28 cellular contexts compared by ENCODE assay signal in genomic region chr12:132182206-132182710, GRCh38. TPM values are rescaled to one million over a fixed set of nuclear protein-coding genes. Genes with fewer than 3 reads are reported as not detected.
DNase-seq lines count a peak whose midpoint lies in the region; ATAC-seq, FAIRE-seq and TF ChIP-seq lines count a peak whose summit lies in the region.
"Had no signal": no experiment of that assay in that cellular context is flagged by ENCODE, and none has a peak within 500 bp of the region (broad histone marks: within the 10 kb centered on the region; RNA-seq: fewer than 3 reads in every experiment).

No MANE protein-coding gene starts in this region.

- H3K4me2 ChIP-seq in BLaER1 (peak overlapping the region; percentile 98; the same call in 1 of the 2 replicates), neuronal stem cell (ENCODE audit: insufficient read depth, low read length, poor library complexity, severe bottlenecking) (no peak overlapping the region)
- H3K4me2 ChIP-seq: A549 had no signal

- no peak overlapping the region for H2BK15ac ChIP-seq in neuronal stem cell (ENCODE audit: low read length)

- H3K27ac Mint-ChIP-seq in activated CD8-positive, alpha-beta memory T cell treated with anti-CD3 and anti-CD28 coated beads, Interleukin-2, amount 10 ng/mL, durations not matched to agents 7 days and 5 days = peak overlapping the region; percentile 24
- H3K27ac Mint-ChIP-seq in activated CD4-positive, alpha-beta memory T cell treated with anti-CD3 and anti-CD28 coated beads, Interleukin-2, amount 10 ng/mL, durations not matched to agents 7 days and 5 days = no peak overlapping the region
- H3K27ac Mint-ChIP-seq: B cell, CD14-positive monocyte had no signal

- H3K9me3 ChIP-seq in BLaER1 = no peaks in the 10 kb centered on the region
- H3K9me3 ChIP-seq in kidney (ENCODE audit: control insufficient read depth in 1 of 2, low read length in 2 of 2) = peaks cover 0 to 4% of the 10 kb centered on the region in 2 donors
- H3K9me3 ChIP-seq in neuronal stem cell (replicated peaks in 1 of 2; ENCODE audit: control insufficient read depth in 2 of 2, insufficient read depth in 1 of 2, low read depth in 1 of 2, low read length in 2 of 2) = peaks cover 0 to 11% of the 10 kb centered on the region in 2 donors
- H3K9me3 ChIP-seq: A549 had no signal

- H4K8ac ChIP-seq in neuronal stem cell (ENCODE audit: low read depth, low read length) = no peak overlapping the region

- no peak for ATAC-seq in activated CD8-positive, alpha-beta memory T cell treated with anti-CD3 and anti-CD28 coated beads, Interleukin-2, amount 10 ng/mL, durations not matched to agents 7 days and 5 days
- ATAC-seq in HG02981 (IDR thresholded peaks at IDR 0.05; ENCODE audit: unreplicated experiment) = no peak
- ATAC-seq in GM21529 (IDR thresholded peaks at IDR 0.05; ENCODE audit: unreplicated experiment) = no peak
- ATAC-seq: A549, GM12878 had no signal

- POLR2A ChIA-PET in activated CD4-positive, alpha-beta memory T cell treated with anti-CD3 and anti-CD28 coated beads, Interleukin-2, amount 10 ng/mL, durations not matched to agents 7 days and 5 days (lab: Charles Lee) = interaction anchor here (1.2 kb wide), 1 partner anchor 34 kb away, joined by 4 read pairs; no protein-coding TSS in a partner anchor

- H3K36me3 ChIP-seq in BLaER1 = no peaks in the 10 kb centered on the region
- H3K36me3 ChIP-seq in kidney (ENCODE audit: control insufficient read depth in 1 of 2, insufficient read depth in 2 of 2, low read length in 2 of 2) = no peaks in the 10 kb centered on the region
- H3K36me3 ChIP-seq in neuronal stem cell (replicated peaks in 1 of 2; ENCODE audit: control insufficient read depth in 2 of 2, insufficient read depth in 2 of 2, low read length in 2 of 2) = no peaks in the 10 kb centered on the region

- no peak overlapping the region for H2BK5ac ChIP-seq in neuronal stem cell (ENCODE audit: low read length)

- H3K4me1 ChIP-seq in BLaER1 = peaks cover 97% of the 10 kb centered on the region
- H3K4me1 ChIP-seq in kidney (ENCODE audit: control insufficient read depth in 1 of 2, insufficient read depth in 1 of 2, low read depth in 1 of 2, low read length in 2 of 2) = peaks cover 0 to 2% of the 10 kb centered on the region in 2 donors
- peaks cover 4 to 11% of the 10 kb centered on the region in 2 donors for H3K4me1 ChIP-seq in neuronal stem cell (ENCODE audit: control insufficient read depth in 2 of 2, insufficient read depth in 1 of 2, low read depth in 1 of 2, low read length in 2 of 2)

- H3K9ac ChIP-seq in BLaER1 = no peak overlapping the region
- no peak overlapping the region for H3K9ac ChIP-seq in kidney (ENCODE audit: low read length in 2 of 2)
- no peak overlapping the region for H3K9ac ChIP-seq in neuronal stem cell (ENCODE audit: low read depth, low read length, poor library complexity)

- no peak overlapping the region for H2BK120ac ChIP-seq in neuronal stem cell (ENCODE audit: low read depth, low read length)

- CTCF ChIA-PET in activated CD8-positive, alpha-beta memory T cell treated with anti-CD3 and anti-CD28 coated beads, Interleukin-2, amount 10 ng/mL, durations not matched to agents 7 days and 5 days (lab: Charles Lee) = interaction anchor here (1.1 to 1.4 kb wide), 2 partner anchors 37 to 232 kb away, joined by 3 to 4 read pairs; no protein-coding TSS in a partner anchor
- CTCF ChIA-PET in activated CD4-positive, alpha-beta memory T cell treated with anti-CD3 and anti-CD28 coated beads, Interleukin-2, amount 10 ng/mL, durations not matched to agents 7 days and 5 days (lab: Charles Lee) = interaction anchor here (1.0 kb wide), 1 partner anchor 37 kb away, joined by 3 read pairs; no protein-coding TSS in a partner anchor

- H4K20me1 ChIP-seq in BLaER1 = no peaks in the 10 kb centered on the region

- peaks cover 1% of the 10 kb centered on the region for H3K36me3 Mint-ChIP-seq in activated CD8-positive, alpha-beta memory T cell treated with anti-CD3 and anti-CD28 coated beads, Interleukin-2, amount 10 ng/mL, durations not matched to agents 7 days and 5 days
- peaks cover 5% of the 10 kb centered on the region for H3K36me3 Mint-ChIP-seq in activated CD4-positive, alpha-beta memory T cell treated with anti-CD3 and anti-CD28 coated beads, Interleukin-2, amount 10 ng/mL, durations not matched to agents 7 days and 5 days (ENCODE audit: low read depth)

- H3K4ac ChIP-seq in neuronal stem cell (ENCODE audit: low read length) = no peak overlapping the region

- peaks cover 31% of the 10 kb centered on the region for H3K4me1 Mint-ChIP-seq in activated CD8-positive, alpha-beta memory T cell treated with anti-CD3 and anti-CD28 coated beads, Interleukin-2, amount 10 ng/mL, durations not matched to agents 7 days and 5 days
- H3K4me1 Mint-ChIP-seq in activated CD4-positive, alpha-beta memory T cell treated with anti-CD3 and anti-CD28 coated beads, Interleukin-2, amount 10 ng/mL, durations not matched to agents 7 days and 5 days = peaks cover 31% of the 10 kb centered on the region

- DNase-seq in activated CD8-positive, alpha-beta memory T cell treated with anti-CD3 and anti-CD28 coated beads, Interleukin-2, amount 10 ng/mL, durations not matched to agents 7 days and 5 days = no peak
- no peak for DNase-seq in activated CD8-positive, alpha-beta memory T cell treated with anti-CD3 and anti-CD28 coated beads for 24 hours
- DNase-seq in kidney (peak; percentile 45), neuronal stem cell (ENCODE audit: low spot score) (no peak)
- DNase-seq in activated CD4-positive, alpha-beta memory T cell treated with anti-CD3 and anti-CD28 coated beads, Interleukin-2, amount 10 ng/mL, durations not matched to agents 7 days and 5 days = no peak
- DNase-seq: AML-193; C1 segment of cervical spinal cord; CD4-positive, alpha-beta memory T cell; CD4-positive, CD25-positive, alpha-beta regulatory T cell; CD8-positive, alpha-beta memory T cell; COR-L47; DMS 273 treated with DMSO at 0.1 percent for 48 hours; DMS153; DMS53; DMS79; DND-41; EL; GDM1 had no signal

- TF ChIP-seq CTCF in kidney (IDR thresholded peaks at IDR 0.05; ENCODE audit: borderline replicate concordance, extremely low read depth, insufficient read depth) = no peak

- H3K27ac ChIP-seq in BLaER1 (no peak overlapping the region), kidney (ENCODE audit: low read depth in 2 of 2, low read length in 2 of 2) (no peak overlapping the region), neuronal stem cell (replicated peaks; ENCODE audit: low read length) (no peak overlapping the region)
- H3K27ac ChIP-seq: 22Rv1, A549 had no signal

- no peak overlapping the region for H2AK5ac ChIP-seq in neuronal stem cell (ENCODE audit: low read depth, low read length)

- no peak overlapping the region for H3K18ac ChIP-seq in neuronal stem cell (ENCODE audit: low read length)

- H3K27me3 ChIP-seq in BLaER1 (no peaks in the 10 kb centered on the region), neuronal stem cell (ENCODE audit: control insufficient read depth in 3 of 3, insufficient read depth in 3 of 3, low read depth in 1 of 3, low read length in 3 of 3) (peaks cover 0 to 44% (median 7%) of the 10 kb centered on the region in 3 experiments)

- peak overlapping the region; percentile 3 for H3K14ac ChIP-seq in neuronal stem cell (ENCODE audit: low read length)

- intact Hi-C loops in kidney (cut with DNase I) = no loop called here

- H3K79me1 ChIP-seq in neuronal stem cell (ENCODE audit: low read depth, low read length) = peaks cover 2% of the 10 kb centered on the region

- H3K4me3 ChIP-seq in BLaER1 (no peak overlapping the region), kidney (ENCODE audit: low read length in 2 of 2) (no peak overlapping the region), neuronal stem cell (ENCODE audit: low read length in 2 of 2) (no peak overlapping the region)
- H3K4me3 ChIP-seq: A549, GM12878 had no signal

- H3K23ac ChIP-seq in neuronal stem cell (ENCODE audit: low read depth, low read length, poor library complexity) = peak overlapping the region; percentile 26

- peak overlapping the region; percentile 60 for H2BK12ac ChIP-seq in neuronal stem cell (ENCODE audit: low read length)

- H3K4me3 Mint-ChIP-seq in activated CD8-positive, alpha-beta memory T cell treated with anti-CD3 and anti-CD28 coated beads, Interleukin-2, amount 10 ng/mL, durations not matched to agents 7 days and 5 days = no peak overlapping the region
- no peak overlapping the region for H3K4me3 Mint-ChIP-seq in activated CD4-positive, alpha-beta memory T cell treated with anti-CD3 and anti-CD28 coated beads, Interleukin-2, amount 10 ng/mL, durations not matched to agents 7 days and 5 days
- H3K4me3 Mint-ChIP-seq: B cell; CD14-positive monocyte; CD4-positive, alpha-beta memory T cell; CD8-positive, alpha-beta memory T cell had no signal

- no peak overlapping the region for H4K91ac ChIP-seq in neuronal stem cell (ENCODE audit: low read depth, low read length, poor library complexity)

- H3K27me3 Mint-ChIP-seq in activated CD8-positive, alpha-beta memory T cell treated with anti-CD3 and anti-CD28 coated beads, Interleukin-2, amount 10 ng/mL, durations not matched to agents 7 days and 5 days = peaks cover 19% of the 10 kb centered on the region
- H3K27me3 Mint-ChIP-seq in activated CD4-positive, alpha-beta memory T cell treated with anti-CD3 and anti-CD28 coated beads, Interleukin-2, amount 10 ng/mL, durations not matched to agents 7 days and 5 days = peaks cover 16% of the 10 kb centered on the region

- no peaks in the 10 kb centered on the region for H3K9me3 Mint-ChIP-seq in activated CD8-positive, alpha-beta memory T cell treated with anti-CD3 and anti-CD28 coated beads, Interleukin-2, amount 10 ng/mL, durations not matched to agents 7 days and 5 days (ENCODE audit: low read depth)
- H3K9me3 Mint-ChIP-seq in activated CD4-positive, alpha-beta memory T cell treated with anti-CD3 and anti-CD28 coated beads, Interleukin-2, amount 10 ng/mL, durations not matched to agents 7 days and 5 days = peaks cover 10% of the 10 kb centered on the region

- WGBS in neuronal stem cell (ENCODE audit: extremely low coverage in 2 of 2, insufficient read length in 2 of 2, insufficient replicate concordance in 1 of 2), 2 donors = no CpG with 5 or more reads among the region's 21 CpGs

- H2AFZ ChIP-seq in neuronal stem cell (ENCODE audit: low read length) = no peak overlapping the region

- no peak for FAIRE-seq in kidney (lab: Jason Lieb, UNC)
- FAIRE-seq: A549, GM12878, GM12892, GM18507 had no signal

RNA-seq across cellular contexts. Expression of gene NOC4L, which starts 38.0 kb away (rescaled TPM):
- total RNA-seq in activated CD8-positive, alpha-beta memory T cell treated with anti-CD3 and anti-CD28 coated beads, Interleukin-2, amount 10 ng/mL, durations not matched to agents 7 days and 5 days = 10 to 100 TPM; 38.0 to 42.9 TPM
- 20.0 TPM for total RNA-seq in kidney
- 22.3 TPM for polyA plus RNA-seq in kidney (ENCODE audit: insufficient read depth, low read depth, low replicate concordance)
- 24.2 TPM for polyA plus RNA-seq in neuronal stem cell (2013, experiment 1 of 2)
- 24.1 TPM for polyA plus RNA-seq in neuronal stem cell (2013, experiment 2 of 2)
- total RNA-seq in activated CD4-positive, alpha-beta memory T cell treated with anti-CD3 and anti-CD28 coated beads, Interleukin-2, amount 10 ng/mL, durations not matched to agents 7 days and 5 days = 10 to 100 TPM; 23.4 to 23.6 TPM

RNA-seq across cellular contexts. Expression of gene DDX51, which starts 38.1 kb away (rescaled TPM):
- total RNA-seq in activated CD8-positive, alpha-beta memory T cell treated with anti-CD3 and anti-CD28 coated beads, Interleukin-2, amount 10 ng/mL, durations not matched to agents 7 days and 5 days = 10 to 100 TPM; 24.4 to 30.5 TPM
- 19.6 TPM for total RNA-seq in kidney
- 10.3 TPM for polyA plus RNA-seq in kidney (ENCODE audit: insufficient read depth, low read depth, low replicate concordance)
- polyA plus RNA-seq in neuronal stem cell (2013, experiment 1 of 2) = 8.5 TPM
- polyA plus RNA-seq in neuronal stem cell (2013, experiment 2 of 2) = 8.6 TPM
- 10 to 100 TPM; 17.9 to 18.6 TPM for total RNA-seq in activated CD4-positive, alpha-beta memory T cell treated with anti-CD3 and anti-CD28 coated beads, Interleukin-2, amount 10 ng/mL, durations not matched to agents 7 days and 5 days
